Comparison of ENCODE assay signal across 10 cellular contexts in the genomic region with DNA sequence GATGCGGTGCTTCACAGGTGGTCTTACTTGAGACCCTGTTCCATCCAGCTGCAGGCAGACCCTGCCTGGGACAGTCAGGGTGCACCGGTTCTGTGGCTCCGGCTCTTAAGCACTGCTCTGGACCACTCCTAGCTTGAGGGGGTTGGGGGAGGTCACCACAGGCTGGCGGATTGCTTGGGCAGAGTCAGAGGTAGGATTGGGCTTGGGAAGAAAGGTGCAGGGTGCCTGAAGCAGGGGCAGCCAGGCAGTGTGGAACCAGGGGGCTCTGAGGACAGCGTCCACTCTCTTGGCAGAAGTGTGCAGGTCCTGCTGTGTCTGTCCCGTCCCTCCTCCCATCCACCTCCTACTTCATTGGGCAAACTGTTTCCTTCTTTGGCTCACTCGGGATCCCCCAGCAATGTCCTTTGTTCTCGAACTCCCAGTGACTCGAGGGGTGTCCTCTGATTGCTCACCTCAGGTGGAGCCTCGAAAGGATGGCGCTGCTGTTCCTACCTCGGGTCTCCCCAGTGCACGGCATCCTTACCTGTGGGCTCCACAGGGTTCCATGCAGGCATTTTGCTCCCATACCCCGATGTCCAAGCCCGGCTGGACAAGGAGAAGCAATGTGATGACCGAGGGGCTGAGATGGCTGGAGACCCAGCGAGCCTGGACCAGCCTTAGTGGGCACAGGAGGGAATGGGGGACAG. TPM values are rescaled to one million over a fixed set of nuclear protein-coding genes. Genes with fewer than 3 reads are reported as not detected.
DNase-seq lines count a peak whose midpoint lies in the region; ATAC-seq, FAIRE-seq and TF ChIP-seq lines count a peak whose summit lies in the region.
"Had no signal": no experiment of that assay in that cellular context is flagged by ENCODE, and none has a peak within 500 bp of the region (broad histone marks: within the 10 kb centered on the region; RNA-seq: fewer than 3 reads in every experiment).

No MANE protein-coding gene starts in this region.

- peak overlapping the region; percentile 54 for H3K27ac Mint-ChIP-seq in Calu3 (ENCODE audit: unreplicated experiment)

- peak overlapping the region; percentile 75 to 99 (median 91) for H3K4me3 ChIP-seq in Peyer's patch
- H3K4me3 ChIP-seq in epithelial cell of proximal tubule (ENCODE audit: low read depth, low read length), result peak overlapping the region; percentile 84
- peak overlapping the region; percentile 92 to 99 (median 97) for H3K4me3 ChIP-seq in pancreas

- H3K27me3 ChIP-seq in Peyer's patch, result no peaks in the 10 kb centered on the region
- H3K27me3 ChIP-seq in pancreas, result no peaks in the 10 kb centered on the region

- peak overlapping the region in 2 of 4 donors; percentile 92 to 99 for H3K27ac ChIP-seq in Peyer's patch
- peak overlapping the region; percentile 89 to 92 (median 90) for H3K27ac ChIP-seq in pancreas

- TF ChIP-seq CTCF in Calu3 (IDR thresholded peaks at IDR 0.05; ENCODE audit: unreplicated experiment) (no peak), Peyer's patch (IDR thresholded peaks at IDR 0.05) (no peak), epithelial cell of proximal tubule (conservative IDR thresholded peaks at IDR 0.05; ENCODE audit: low read depth, low read length) (no peak), pancreas (IDR thresholded peaks at IDR 0.05) (no peak)

- H3K9me3 Mint-ChIP-seq in Calu3 (ENCODE audit: low read depth, unreplicated experiment), result no peaks in the 10 kb centered on the region

- H3K36me3 ChIP-seq in Peyer's patch, result peaks cover 0 to 8% (median 0%) of the 10 kb centered on the region in 3 donors
- H3K36me3 ChIP-seq in pancreas, result no peaks in the 10 kb centered on the region

- no peak for TF ChIP-seq POLR2A in Peyer's patch (IDR thresholded peaks at IDR 0.05)

- FAIRE-seq in pancreas (lab: Jason Lieb, UNC) (no peak), frontal cortex (lab: Jason Lieb, UNC) (no peak)

- H3K9me3 ChIP-seq in Peyer's patch, result no peaks in the 10 kb centered on the region
- H3K9me3 ChIP-seq in pancreas, result no peaks in the 10 kb centered on the region

- intact Hi-C loops in Calu3 (cut with micrococcal nuclease; ENCODE audit: unreplicated experiment) (loop anchor here (2.0 kb wide), 1 partner anchor 60 kb away; no protein-coding TSS in a partner anchor), pancreas (cut with DNase I) (loop anchor here in 1 of 3 donors (10.0 kb wide), 1 partner anchor 54 kb away; the partner anchor contains the start of gene CSTB)

- CTCF ChIA-PET in Calu3 (lab: Charles Lee), result no interaction called here

- no peak for DNase-seq in Calu3
- no peak for DNase-seq in Peyer's patch
- no peak for DNase-seq in epithelial cell of proximal tubule (ENCODE audit: low read depth)
- DNase-seq in pancreas, result peak in 2 of 6 donors; percentile 55 to 60
- DNase-seq in frontal cortex (ENCODE audit: low spot score in 2 of 2), result no peak
- no peak for DNase-seq in ureter (ENCODE audit: low spot score)
- DNase-seq in NCI-H2029 (lab: John Stamatoyannopoulos, UW), result no peak
- no peak for DNase-seq in DMS 273 treated with DMSO at 0.1 percent for 48 hours (lab: John Stamatoyannopoulos, UW)
- DNase-seq: amniotic stem cell, NCI-H1048 had no signal

- BruUV-seq in Calu3 (replicated peaks; lab: Mats Ljungman, UMichigan), result no TSS peak

- H3K36me3 Mint-ChIP-seq in Calu3 (ENCODE audit: insufficient read depth, unreplicated experiment), result peaks cover 67% of the 10 kb centered on the region

- 41 to 52% methylated on average over 17 of the region's 17 CpGs for WGBS in pancreas, 2 donors

- H3K4me1 Mint-ChIP-seq in Calu3 (ENCODE audit: low read depth, unreplicated experiment), result peaks cover 22% of the 10 kb centered on the region

- peak in 1 of 4 donors; percentile 1 for ATAC-seq in pancreas

- H3K4me3 Mint-ChIP-seq in Calu3 (ENCODE audit: low read depth, unreplicated experiment), result peak overlapping the region; percentile 92

- H3K4me1 ChIP-seq in Peyer's patch (peaks cover 0 to 33% (median 25%) of the 10 kb centered on the region in 4 donors), pancreas (peaks cover 20 to 26% (median 25%) of the 10 kb centered on the region in 3 donors)

- H3K27me3 Mint-ChIP-seq in Calu3 (ENCODE audit: unreplicated experiment), result no peaks in the 10 kb centered on the region

RNA-seq across cellular contexts. Expression of gene PDXK, which starts 1.8 kb away (rescaled TPM):
- 202 and 214 TPM in 2 replicates for total RNA-seq in Calu3 (2022)
- 100 to 1,000 TPM in 3 of 4 donors, 10 to 100 TPM in 1; 83.3 to 206 (median 152) TPM for total RNA-seq in Peyer's patch
- 121 and 130 TPM in 2 replicates for total RNA-seq in epithelial cell of proximal tubule
- total RNA-seq in pancreas, result 100 to 1,000 TPM in 1 of 6 donors, 10 to 100 TPM in 5; 63.2 to 100 (median 65.8) TPM
- polyA plus RNA-seq in pancreas, result 10 to 100 TPM; 65.7 to 66.0 TPM
- total RNA-seq in frontal cortex, result 22.4 TPM
- total RNA-seq in ureter, result 137 TPM

RNA-seq across cellular contexts. Expression of gene CSTB, which starts 55.4 kb away (rescaled TPM):
- total RNA-seq in Calu3 (2022), result 105 and 116 TPM in 2 replicates
- total RNA-seq in Peyer's patch, result 10 to 100 TPM in 3 of 4 donors, 1 to 10 TPM in 1; 7.4 to 16.1 (median 13.3) TPM
- 11.0 and 20.1 TPM in 2 replicates for total RNA-seq in epithelial cell of proximal tubule
- 10 to 100 TPM in 4 of 6 donors, 1 to 10 TPM in 2; 7.4 to 21.3 (median 11.4) TPM for total RNA-seq in pancreas
- 10 to 100 TPM; 33.8 to 35.6 TPM for polyA plus RNA-seq in pancreas
- total RNA-seq in frontal cortex, result 6.5 TPM
- 181 TPM for total RNA-seq in ureter
